ENCODE assay signal across 7 cellular contexts in the genomic region with DNA sequence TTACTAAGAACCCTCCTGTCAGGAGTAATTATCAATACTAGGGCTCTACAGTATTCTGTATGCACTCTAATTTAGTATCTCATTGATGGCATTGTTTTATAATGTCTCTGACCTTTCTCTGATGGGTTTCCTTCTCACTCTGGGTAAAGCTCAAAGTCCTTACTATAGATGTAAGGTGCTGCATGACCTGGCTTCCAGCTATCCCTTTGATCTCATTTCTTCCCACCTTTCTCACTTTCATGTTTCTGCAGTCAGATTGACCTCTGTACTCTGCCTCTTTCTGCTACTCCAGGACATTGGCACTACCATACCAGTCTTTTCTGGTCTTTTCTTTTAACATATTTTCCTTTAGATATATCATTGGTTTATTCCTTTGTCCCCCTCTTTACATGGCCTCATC.
"Had no signal": no experiment of that assay in that cellular context is flagged by ENCODE, and none has a peak within 500 bp of the region (broad histone marks: within the 10 kb centered on the region; RNA-seq: fewer than 3 reads in every experiment).

No MANE protein-coding gene starts in this region.

- FAIRE-seq: H1, H54, HTR-8/SVneo had no signal

- H2AFZ ChIP-seq: GM23338 had no signal

- H3K4me3 ChIP-seq: GM23338 had no signal

- ATAC-seq: GM23338 had no signal

- DNase-seq: H9, HCEC 1CT, KG1 had no signal

- H3K4me2 ChIP-seq: GM23338 had no signal
